12 cellular contexts compared by ENCODE assay signal in genomic region chr17:36812762-36813161, GRCh38.
"Had no signal": no experiment of that assay in that cellular context is flagged by ENCODE, and none has a peak within 500 bp of the region (broad histone marks: within the 10 kb centered on the region; RNA-seq: fewer than 3 reads in every experiment).

No MANE protein-coding gene starts in this region.

- ATAC-seq: esophagus mucosa, natural killer cell had no signal

- H3K9me3 Mint-ChIP-seq: activated naive CD4-positive, alpha-beta T cell treated with anti-CD3 and anti-CD28 coated beads, Interleukin-2, amount 50 U/mL, for 24 hours; central memory CD8-positive, alpha-beta T cell; dendritic cell treated with granulocyte-macrophage colony-stimulating factor and Interleukin-4, amounts not matched to agents 40 ng/mL and 50 ng/mL, for 4 days; immature natural killer cell; natural killer cell had no signal

- H3K4me3 ChIP-seq: sigmoid colon had no signal

- H3K27ac Mint-ChIP-seq: activated naive CD4-positive, alpha-beta T cell treated with anti-CD3 and anti-CD28 coated beads, Interleukin-2, amount 50 U/mL, for 24 hours; dendritic cell treated with granulocyte-macrophage colony-stimulating factor and Interleukin-4, amounts not matched to agents 40 ng/mL and 50 ng/mL, for 4 days; immature natural killer cell; natural killer cell had no signal

- H3K9me3 ChIP-seq: sigmoid colon had no signal

- H3K27ac ChIP-seq: sigmoid colon had no signal

- H3K36me3 ChIP-seq: sigmoid colon had no signal

- H3K4me3 Mint-ChIP-seq: activated naive CD4-positive, alpha-beta T cell treated with anti-CD3 and anti-CD28 coated beads, Interleukin-2, amount 50 U/mL, for 24 hours; central memory CD8-positive, alpha-beta T cell; dendritic cell treated with granulocyte-macrophage colony-stimulating factor and Interleukin-4, amounts not matched to agents 40 ng/mL and 50 ng/mL, for 4 days; immature natural killer cell; natural killer cell had no signal

- H3K36me3 Mint-ChIP-seq: activated naive CD4-positive, alpha-beta T cell treated with anti-CD3 and anti-CD28 coated beads, Interleukin-2, amount 50 U/mL, for 24 hours; immature natural killer cell; natural killer cell had no signal

- H3K4me1 Mint-ChIP-seq: activated naive CD4-positive, alpha-beta T cell treated with anti-CD3 and anti-CD28 coated beads, Interleukin-2, amount 50 U/mL, for 24 hours; central memory CD8-positive, alpha-beta T cell; immature natural killer cell; natural killer cell had no signal

- DNase-seq: activated CD4-positive, alpha-beta T cell treated with anti-CD3 and anti-CD28 coated beads, Interleukin-2, amount 50 U/mL, for 1 hour; activated CD4-positive, CD25-positive, alpha-beta regulatory T cell; hippocampal formation; immature natural killer cell; natural killer cell; sigmoid colon; stimulated activated naive CD4-positive, alpha-beta T cell; trophoblast cell had no signal
